24 cellular contexts compared by ENCODE assay signal in the genomic region with DNA sequence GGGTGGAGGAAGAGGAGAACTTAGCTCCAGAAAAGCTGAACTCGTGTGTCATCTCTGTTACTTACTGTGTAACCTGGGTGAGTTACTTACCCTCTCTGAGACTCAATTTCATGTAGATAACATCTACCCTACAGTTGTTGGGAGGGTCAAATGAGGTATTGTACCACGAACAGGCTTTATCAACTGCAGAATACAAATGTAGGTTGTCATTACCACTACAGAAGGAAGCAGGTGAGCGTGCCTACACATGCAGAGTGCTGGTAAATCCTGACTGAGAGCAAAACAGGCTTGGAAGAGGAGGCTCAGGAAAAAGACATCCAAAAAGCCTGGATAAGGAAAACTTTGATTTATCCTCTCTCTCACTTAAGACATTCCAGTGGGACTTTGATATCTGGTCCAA. TPM values are rescaled to one million over a fixed set of nuclear protein-coding genes. Genes with fewer than 3 reads are reported as not detected.
"Had no signal": no experiment of that assay in that cellular context is flagged by ENCODE, and none has a peak within 500 bp of the region (broad histone marks: within the 10 kb centered on the region; RNA-seq: fewer than 3 reads in every experiment).

No MANE protein-coding gene starts in this region.

- H3K4me3 ChIP-seq: MG63, SJCRH30 had no signal

- H3K27ac ChIP-seq: RWPE1, SJCRH30 had no signal

- H3K36me3 ChIP-seq: MG63 had no signal

- H3K9me3 ChIP-seq: MG63, SJCRH30 had no signal

- FAIRE-seq: HepG2 had no signal

- DNase-seq: IMR-90, Karpas-422, KG1, MG63, NCI-H1092 treated with DMSO at 0.1 percent for 48 hours, NCI-H1436, NCI-H187, NCI-H2029, NCI-H2081 treated with DMSO at 0.1 percent for 48 hours, NCI-H2171, NCI-H226, NCI-H446, NCI-H510A, NCI-H524 treated with DMSO at 0.1 percent for 48 hours, NCI-H69, NCI-H774, PC-3, SHP77 treated with DMSO at 0.1 percent for 48 hours, SJCRH30 had no signal

- ATAC-seq: HepG2, Panc1, PC-3, SK-N-SH treated with all-trans-retinoic acid at 6 μM for 48 hours had no signal

- H3K27me3 ChIP-seq: MG63, SJCRH30 had no signal

- H3K4me1 ChIP-seq: SJCRH30 had no signal

RNA-seq across cellular contexts. Expression of gene ASB11, which starts 12.7 kb away (rescaled TPM):
- total RNA-seq: HepG2, HT1080, IMR-90, PC-3, SJCRH30 had no signal
- polyA plus RNA-seq: HepG2, IMR-90 had no signal

RNA-seq across cellular contexts. Expression of gene VEGFD, which starts 56.1 kb away (rescaled TPM):
- total RNA-seq: HT1080, PC-3 had no signal
